10 cellular contexts compared by ENCODE assay signal in genomic region chr2:189613650-189614420, GRCh38. TPM values are rescaled to one million over a fixed set of nuclear protein-coding genes. Genes with fewer than 3 reads are reported as not detected.
DNase-seq lines count a peak whose midpoint lies in the region; ATAC-seq and TF ChIP-seq lines count a peak whose summit lies in the region.
"Had no signal": no experiment of that assay in that cellular context is flagged by ENCODE, and none has a peak within 500 bp of the region (broad histone marks: within the 10 kb centered on the region; RNA-seq: fewer than 3 reads in every experiment).

No MANE protein-coding gene starts in this region.

- H3K9me3 ChIP-seq in HUES48 (ENCODE audit: control insufficient read depth, insufficient read depth, low read length) (no peaks in the 10 kb centered on the region), hepatocyte (ENCODE audit: low read depth) (no peaks in the 10 kb centered on the region), suprapubic skin (no peaks in the 10 kb centered on the region), sigmoid colon (no peaks in the 10 kb centered on the region)

- H3K36me3 ChIP-seq in HUES48 (ENCODE audit: control insufficient read depth, insufficient read depth, low read length): no peaks in the 10 kb centered on the region
- H3K36me3 ChIP-seq in hepatocyte (replicated peaks; ENCODE audit: insufficient read depth, low read depth): no peaks in the 10 kb centered on the region
- no peaks in the 10 kb centered on the region for H3K36me3 ChIP-seq in suprapubic skin
- H3K36me3 ChIP-seq in sigmoid colon: no peaks in the 10 kb centered on the region

- H4K20me1 ChIP-seq in hepatocyte (ENCODE audit: insufficient read depth, poor library complexity, severe bottlenecking): no peaks in the 10 kb centered on the region

- no peaks in the 10 kb centered on the region for H3K79me2 ChIP-seq in hepatocyte

- H2AFZ ChIP-seq in hepatocyte: no peak overlapping the region

- H3K4me3 Mint-ChIP-seq in T-helper 2 cell treated with Interferon-gamma antibody and Interleukin-4, amounts not matched to agents 5 μg/mL and 100 μg/mL, for 36 hours: no peak overlapping the region

- H3K4me1 ChIP-seq in HUES48 (ENCODE audit: control insufficient read depth, insufficient read depth, low read length) (no peaks in the 10 kb centered on the region), hepatocyte (ENCODE audit: insufficient read depth) (peaks cover 28% of the 10 kb centered on the region), suprapubic skin (peaks cover 5% of the 10 kb centered on the region), sigmoid colon (peaks cover 0 to 6% (median 0%) of the 10 kb centered on the region in 4 donors)

- TF ChIP-seq EP300 in suprapubic skin (IDR thresholded peaks at IDR 0.05) (no peak), sigmoid colon (IDR thresholded peaks at IDR 0.05) (no peak)

- H3K4me1 Mint-ChIP-seq in T-helper 2 cell treated with Interferon-gamma antibody and Interleukin-4, amounts not matched to agents 5 μg/mL and 100 μg/mL, for 36 hours (ENCODE audit: low read depth): no peaks in the 10 kb centered on the region

- intact Hi-C loops in sigmoid colon (cut with DNase I): no loop called here

- 39% methylated on average over 2 of the region's 2 CpGs for WGBS in hepatocyte (ENCODE audit: low lambda C conversion rate, missing lambda C conversion rate)
- 36% methylated on average over 2 of the region's 2 CpGs for WGBS in suprapubic skin
- 70 to 80% methylated on average over 2 of the region's 2 CpGs for WGBS in sigmoid colon, 2 donors

- H3K27ac Mint-ChIP-seq in T-helper 2 cell treated with Interferon-gamma antibody and Interleukin-4, amounts not matched to agents 5 μg/mL and 100 μg/mL, for 36 hours: no peak overlapping the region

- H3K27me3 ChIP-seq in HUES48 (ENCODE audit: control insufficient read depth, insufficient read depth, low read length) (no peaks in the 10 kb centered on the region), hepatocyte (no peaks in the 10 kb centered on the region), suprapubic skin (no peaks in the 10 kb centered on the region), sigmoid colon (no peaks in the 10 kb centered on the region)

- TF ChIP-seq POLR2A in suprapubic skin (IDR thresholded peaks at IDR 0.05) (no peak), sigmoid colon (IDR thresholded peaks at IDR 0.05) (no peak)

- H3K4me3 ChIP-seq in HUES48 (ENCODE audit: low read depth, low read length): no peak overlapping the region
- H3K4me3 ChIP-seq in hepatocyte: no peak overlapping the region
- H3K4me3 ChIP-seq in suprapubic skin: peak overlapping the region; percentile 20
- H3K4me3 ChIP-seq in sigmoid colon: no peak overlapping the region

- H3K27ac ChIP-seq in HUES48 (ENCODE audit: low read depth, low read length): peak overlapping the region; percentile 40
- peak overlapping the region; percentile 86 for H3K27ac ChIP-seq in hepatocyte
- no peak overlapping the region for H3K27ac ChIP-seq in suprapubic skin
- H3K27ac ChIP-seq in sigmoid colon: no peak overlapping the region

- TF ChIP-seq CTCF in hepatocyte (IDR thresholded peaks at IDR 0.05; ENCODE audit: poor library complexity) (no peak), suprapubic skin (IDR thresholded peaks at IDR 0.05) (no peak), sigmoid colon (IDR thresholded peaks at IDR 0.05) (no peak)

- no peak for ATAC-seq in GM21717 (IDR thresholded peaks at IDR 0.05; ENCODE audit: unreplicated experiment)
- no peak for ATAC-seq in HG03565 (IDR thresholded peaks at IDR 0.05; ENCODE audit: unreplicated experiment)

- no peaks in the 10 kb centered on the region for H3K36me3 Mint-ChIP-seq in T-helper 2 cell treated with Interferon-gamma antibody and Interleukin-4, amounts not matched to agents 5 μg/mL and 100 μg/mL, for 36 hours (ENCODE audit: low read depth)

- H3K27me3 Mint-ChIP-seq in T-helper 2 cell treated with Interferon-gamma antibody and Interleukin-4, amounts not matched to agents 5 μg/mL and 100 μg/mL, for 36 hours (ENCODE audit: low read depth): peaks cover 2% of the 10 kb centered on the region

- DNase-seq in astrocyte of the hippocampus (ENCODE audit: low read depth, low spot score): peak; percentile 42
- DNase-seq in hepatocyte (ENCODE audit: low spot score): peak; percentile 38
- DNase-seq in suprapubic skin (ENCODE audit: low spot score in 2 of 2): no peak
- no peak for DNase-seq in sigmoid colon
- DNase-seq in T-helper 2 cell treated with Interferon-gamma antibody and Interleukin-4, amounts not matched to agents 5 μg/mL and 100 μg/mL, for 36 hours (ENCODE audit: low spot score): no peak
- DNase-seq: activated CD4-positive, alpha-beta T cell treated with anti-CD3 and anti-CD28 coated beads, Interleukin-2, amount 50 U/mL, for 48 hours; GOT3 had no signal

- no peaks in the 10 kb centered on the region for H3K9me3 Mint-ChIP-seq in T-helper 2 cell treated with Interferon-gamma antibody and Interleukin-4, amounts not matched to agents 5 μg/mL and 100 μg/mL, for 36 hours

- H3K9ac ChIP-seq in HUES48 (ENCODE audit: low read depth, low read length): no peak overlapping the region

- H3K4me2 ChIP-seq in hepatocyte: peak overlapping the region; percentile 61

- H3K9me2 ChIP-seq in hepatocyte (replicated peaks; ENCODE audit: insufficient read depth): no peaks in the 10 kb centered on the region

RNA-seq across cellular contexts. Expression of gene SLC40A1, which starts 33.2 kb away (rescaled TPM):
- 225 and 261 TPM in 2 replicates for total RNA-seq in hepatocyte
- 153 and 186 TPM in 2 replicates for polyA plus RNA-seq in hepatocyte
- total RNA-seq in suprapubic skin: 10 to 100 TPM; 17.2 to 33.6 (median 19.6) TPM
- 10 to 100 TPM; 34.9 to 52.1 (median 46.9) TPM for total RNA-seq in sigmoid colon
- 100 to 1,000 TPM in 2 of 3 donors, 10 to 100 TPM in 1; 87.3 to 280 (median 216) TPM for polyA plus RNA-seq in sigmoid colon

RNA-seq across cellular contexts. Expression of gene ASNSD1, which starts 47.4 kb away (rescaled TPM):
- total RNA-seq in hepatocyte (64.7 and 66.9 TPM in 2 replicates), suprapubic skin (10 to 100 TPM; 27.9 to 34.8 (median 31.7) TPM), sigmoid colon (10 to 100 TPM; 41.5 to 56.6 (median 49.7) TPM)
- polyA plus RNA-seq in hepatocyte (38.4 and 41.0 TPM in 2 replicates), sigmoid colon (10 to 100 TPM; 22.5 to 37.8 (median 27.3) TPM)

Comparison
In these comparisons a context has a peak if more than half of its experiments do, and no peak if none do; other contexts are left out.
1. H3K27ac ChIP-seq: peak in HUES48 (single experiment) and hepatocyte (single experiment); none in suprapubic skin (single experiment) and sigmoid colon (0 of 4).
2. DNase-seq: peak in astrocyte of the hippocampus (single experiment) and hepatocyte (single experiment); none in suprapubic skin (0 of 2), sigmoid colon (single experiment) and T-helper 2 cell treated with Interferon-gamma antibody and Interleukin-4, amounts not matched to agents 5 μg/mL and 100 μg/mL, for 36 hours (single experiment).